32 cellular contexts compared by ENCODE assay signal in the genomic region with DNA sequence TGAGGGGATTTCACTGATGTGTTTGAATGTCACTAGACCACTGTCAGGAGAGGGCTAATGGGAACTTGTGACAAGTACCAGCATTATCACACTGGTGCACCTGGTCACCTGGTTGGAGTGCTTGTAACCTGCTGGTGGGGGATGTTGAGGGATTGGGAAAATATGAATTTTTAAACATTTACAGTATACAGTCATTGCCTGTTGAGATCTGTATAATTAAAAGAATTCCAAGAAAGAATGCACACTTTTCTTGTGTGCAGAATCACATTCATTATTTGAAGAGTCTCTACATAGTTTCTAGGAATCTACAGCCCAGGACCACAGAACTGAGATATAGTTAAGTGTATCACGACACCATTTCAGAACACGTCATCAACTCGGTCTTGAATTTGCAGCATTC.
"Had no signal": no experiment of that assay in that cellular context is flagged by ENCODE, and none has a peak within 500 bp of the region (broad histone marks: within the 10 kb centered on the region; RNA-seq: fewer than 3 reads in every experiment).

No MANE protein-coding gene starts in this region.

- H3K27me3 ChIP-seq: adrenal gland, ascending aorta, body of pancreas, brain microvascular endothelial cell, breast epithelium, cardiac muscle cell had no signal

- ATAC-seq: activated naive CD4-positive, alpha-beta T cell treated with anti-CD3 and anti-CD28 coated beads, Interleukin-2, amount 50 U/mL, for 72 hours; activated naive CD8-positive, alpha-beta T cell treated with anti-CD3 and anti-CD28 coated beads, Interleukin-2, amount 50 U/mL, for 24 hours; activated T-cell treated with anti-CD3 and anti-CD28 coated beads, Interleukin-2, amount 50 U/mL, for 4 hours; activated T-cell treated with anti-CD3 and anti-CD28 coated beads, Interleukin-2, amount 50 U/mL, for 72 hours; activated T-helper 17 cell treated with anti-CD3 and anti-CD28 coated beads, Interleukin-2, amount 50 U/mL, for 72 hours; body of pancreas had no signal

- H3K9me3 ChIP-seq: ascending aorta, body of pancreas had no signal

- H3K36me3 ChIP-seq: adrenal gland, brain microvascular endothelial cell, breast epithelium, cardiac muscle cell had no signal

- H3K4me1 ChIP-seq: adrenal gland, ascending aorta, body of pancreas, breast epithelium had no signal

- DNase-seq: activated effector memory CD4-positive, alpha-beta T cell treated with anti-CD3 and anti-CD28 coated beads, Interleukin-2, amount 50 U/mL, for 16 hours; activated effector memory CD4-positive, alpha-beta T cell treated with Interleukin-2 at 50 U/mL for 16 hours; activated gamma-delta T cell; activated gamma-delta T cell treated with Interleukin-2 at 50 U/mL for 16 hours; activated naive CD4-positive, alpha-beta T cell; activated naive CD4-positive, alpha-beta T cell treated with anti-CD3 and anti-CD28 coated beads for 36 hours; activated naive CD4-positive, alpha-beta T cell treated with anti-CD3 and anti-CD28 coated beads, Interleukin-2, amount 10 ng/mL, durations not matched to agents 7 days and 5 days; activated naive CD4-positive, alpha-beta T cell treated with anti-CD3 and anti-CD28 coated beads, Interleukin-2, amount 50 U/mL, for 16 hours; activated naive CD4-positive, alpha-beta T cell treated with Interleukin-2 at 50 U/mL for 16 hours; activated naive CD8-positive, alpha-beta T cell treated with anti-CD3 and anti-CD28 coated beads for 36 hours; activated naive CD8-positive, alpha-beta T cell treated with anti-CD3 and anti-CD28 coated beads, Interleukin-2, amount 10 ng/mL, durations not matched to agents 7 days and 5 days; activated naive CD8-positive, alpha-beta T cell treated with anti-CD3 and anti-CD28 coated beads, Interleukin-2, amount 50 U/mL, for 24 hours; activated T-cell treated with anti-CD3 and anti-CD28 coated beads, Interleukin-2, amount 50 U/mL, for 1 hour; activated T-cell treated with anti-CD3 and anti-CD28 coated beads, Interleukin-2, amount 50 U/mL, for 24 hours; activated T-cell treated with anti-CD3 and anti-CD28 coated beads, Interleukin-2, amount 50 U/mL, for 4 hours; activated T-cell treated with anti-CD3 and anti-CD28 coated beads, Interleukin-2, amount 50 U/mL, for 48 hours; activated T-cell treated with anti-CD3 and anti-CD28 coated beads, Interleukin-2, amount 50 U/mL, for 72 hours; adrenal gland; amniotic stem cell; amygdala; anterior cingulate cortex; aorta; body of pancreas; brain microvascular endothelial cell; caudate nucleus; central memory CD4-positive, alpha-beta T cell; cerebellar nuclear complex had no signal

- H3K27ac ChIP-seq: adrenal gland, ascending aorta, body of pancreas, brain microvascular endothelial cell, breast epithelium, cardiac muscle cell had no signal

- H3K4me3 ChIP-seq: adrenal gland, ascending aorta, body of pancreas, breast epithelium, cardiac muscle cell had no signal
